15 cellular contexts compared by ENCODE assay signal in the genomic region with DNA sequence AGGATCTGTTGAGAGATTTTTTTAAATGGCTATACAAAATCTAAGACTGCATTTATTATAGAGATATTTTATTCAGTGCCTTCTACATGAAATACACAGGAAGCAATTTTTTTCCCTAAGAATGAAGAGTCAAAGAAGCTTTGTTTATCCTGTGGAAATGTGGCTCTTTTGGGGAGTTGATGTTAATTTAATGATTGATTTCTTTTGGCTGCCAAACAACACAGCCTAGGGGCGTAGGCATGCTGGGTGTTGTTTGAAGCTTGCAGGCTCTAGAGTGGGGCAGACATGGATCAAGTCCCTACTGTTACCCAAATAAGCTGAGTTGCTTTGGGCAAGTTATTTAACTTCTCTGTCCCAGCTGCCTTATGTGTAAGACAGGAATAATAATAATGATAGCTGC. TPM values are rescaled to one million over a fixed set of nuclear protein-coding genes. Genes with fewer than 3 reads are reported as not detected.
DNase-seq lines count a peak whose midpoint lies in the region; ATAC-seq, FAIRE-seq and TF ChIP-seq lines count a peak whose summit lies in the region.
"Had no signal": no experiment of that assay in that cellular context is flagged by ENCODE, and none has a peak within 500 bp of the region (broad histone marks: within the 10 kb centered on the region; RNA-seq: fewer than 3 reads in every experiment).

No MANE protein-coding gene starts in this region.

- H3K36me3 ChIP-seq in bronchial epithelial cell (ENCODE audit: control insufficient read depth, insufficient read depth, low read length): no peaks in the 10 kb centered on the region
- H3K36me3 ChIP-seq: HAP-1 had no signal

- DNase-seq in ELF-1 (ENCODE audit: low read depth, low spot score): peak; percentile 45
- DNase-seq in NCI-H69 (lab: John Stamatoyannopoulos, UW): peak; percentile 15
- peak; percentile 15 for DNase-seq in bronchial epithelial cell (ENCODE audit: low read depth)
- DNase-seq in GM10266 (ENCODE audit: extremely low spot score): no peak
- DNase-seq in NCI-H748 (lab: John Stamatoyannopoulos, UW; ENCODE audit: unreplicated experiment): no peak
- DNase-seq: Caco-2; CD8-positive, alpha-beta T cell; DND-41 had no signal

- no peak for ATAC-seq in GM19455 (IDR thresholded peaks at IDR 0.05; ENCODE audit: unreplicated experiment)
- ATAC-seq: A549; CD8-positive, alpha-beta T cell had no signal

- H3K27me3 ChIP-seq in bronchial epithelial cell (ENCODE audit: control insufficient read depth, insufficient read depth, low read length): no peaks in the 10 kb centered on the region

- H3K4me3 ChIP-seq in bronchial epithelial cell (ENCODE audit: low read depth, low read length): no peak overlapping the region
- H3K4me3 ChIP-seq: A549, HAP-1 had no signal

- FAIRE-seq in bronchial epithelial cell (lab: Jason Lieb, UNC): no peak
- FAIRE-seq: A549, GM12891, H1 had no signal

- TF ChIP-seq CTCF in bronchial epithelial cell (IDR thresholded peaks at IDR 0.05; ENCODE audit: insufficient read depth, low read length, severe bottlenecking): no peak
- no peak for TF ChIP-seq CTCF in GM10266 (IDR thresholded peaks at IDR 0.05; ENCODE audit: control insufficient read depth, insufficient read depth, low read depth, missing control alignments)

RNA-seq across cellular contexts. Expression of gene PLEK, which starts 21.1 kb away (rescaled TPM):
- total RNA-seq in bronchial epithelial cell: under 0.01 TPM in 1 of 2 replicates, not detected in the other
- total RNA-seq: Caco-2, G401, H1, HT1080 had no signal

RNA-seq across cellular contexts. Expression of gene CNRIP1, which starts 24.3 kb away (rescaled TPM):
- 0.26 TPM in 1 of 2 replicates, not detected in the other for total RNA-seq in bronchial epithelial cell
- total RNA-seq: Caco-2; CD8-positive, alpha-beta T cell had no signal

Comparison
In these comparisons a context has a peak if more than half of its experiments do, and no peak if none do; other contexts are left out.
1. DNase-seq: peak in ELF-1 (single experiment), NCI-H69 (single experiment) and bronchial epithelial cell (single experiment); none in GM10266 (single experiment) and NCI-H748 (single experiment).